In genomic region chr1:27306071-27306470, GRCh38 we compare ENCODE assay signal across 1 cellular context.
TF ChIP-seq lines count a peak whose summit lies in the region.

No MANE protein-coding gene starts in this region.

TF ChIP-seq in IMR-90, 13 proteins besides CTCF, POLR2A, EP300 and RAD21:
- no peak for TF ChIP-seq MXI1 (IDR thresholded peaks at IDR 0.05; ENCODE audit: borderline replicate concordance, low read depth, low read length)
